31 cellular contexts compared by ENCODE assay signal in genomic region chr1:56816264-56816663, GRCh38. TPM values are rescaled to one million over a fixed set of nuclear protein-coding genes. Genes with fewer than 3 reads are reported as not detected.
DNase-seq lines count a peak whose midpoint lies in the region; ATAC-seq and TF ChIP-seq lines count a peak whose summit lies in the region.
"Had no signal": no experiment of that assay in that cellular context is flagged by ENCODE, and none has a peak within 500 bp of the region (broad histone marks: within the 10 kb centered on the region; RNA-seq: fewer than 3 reads in every experiment).

No MANE protein-coding gene starts in this region.

- H3F3A ChIP-seq in SK-N-SH (replicated peaks; ENCODE audit: insufficient read depth), result no peaks in the 10 kb centered on the region

- no peaks in the 10 kb centered on the region for H3K79me2 ChIP-seq in SK-N-SH (ENCODE audit: insufficient read depth)

- intact Hi-C loops in left ventricle myocardium inferior (cut with micrococcal nuclease), result no loop called here
- intact Hi-C loops in Right ventricle myocardium superior (cut with DNase I), result loop anchor here (5.0 kb wide), 1 partner anchor 54 kb away; no protein-coding TSS in a partner anchor

- H3K27me3 ChIP-seq in left ventricle myocardium inferior (ENCODE audit: low read depth) (no peaks in the 10 kb centered on the region), SK-N-SH (ENCODE audit: insufficient read depth) (no peaks in the 10 kb centered on the region; the same call in 1 of the 2 replicates)
- H3K27me3 ChIP-seq: ascending aorta, cardiac muscle cell, colonic mucosa, MG63, ovary had no signal

- CTCF ChIA-PET in SK-N-SH (lab: Yijun Ruan, JAX), result no interaction called here

- peaks cover 13% of the 10 kb centered on the region for H3K9me3 ChIP-seq in left ventricle myocardium inferior (replicated peaks)
- H3K9me3 ChIP-seq in SK-N-SH, result no peaks in the 10 kb centered on the region
- H3K9me3 ChIP-seq: A549, ascending aorta, colonic mucosa, MG63, ovary had no signal

- no peak for ATAC-seq in Right ventricle myocardium superior (ENCODE audit: poor library complexity)
- ATAC-seq in HG03520 (IDR thresholded peaks at IDR 0.05; ENCODE audit: unreplicated experiment), result peak; percentile 56
- ATAC-seq: A549; activated CD8-positive, alpha-beta T cell treated with anti-CD3 and anti-CD28 coated beads for 36 hours; PC-3 had no signal

- no peaks in the 10 kb centered on the region for H3K9me2 ChIP-seq in SK-N-SH

- H3K9ac ChIP-seq in SK-N-SH, result no peak overlapping the region

- H3K4me3 ChIP-seq in left ventricle myocardium inferior (peak overlapping the region; percentile 59), SK-N-SH (ENCODE audit: low read depth in 2 of 2, low read length in 1 of 2) (no peak overlapping the region)
- H3K4me3 ChIP-seq: A549, ascending aorta, cardiac muscle cell, colonic mucosa, MG63, ovary had no signal

- POLR2A ChIA-PET in SK-N-SH (lab: Yijun Ruan, JAX), result no interaction called here

- 60% methylated on average over 1 of the region's 1 CpG for WGBS in SK-N-SH (ENCODE audit: low lambda C conversion rate)

- TF ChIP-seq EP300 in SK-N-SH (IDR thresholded peaks at IDR 0.05; ENCODE audit: borderline replicate concordance in 1 of 2, low read depth in 1 of 2, low read length in 1 of 2), result no peak

- TF ChIP-seq RAD21 in SK-N-SH (IDR thresholded peaks at IDR 0.05; ENCODE audit: low read length), result no peak

- H3K36me3 ChIP-seq in left ventricle myocardium inferior (no peaks in the 10 kb centered on the region), SK-N-SH (replicated peaks in 1 of 2; ENCODE audit: control insufficient read depth in 1 of 2, insufficient read depth in 2 of 2, low read length in 1 of 2) (no peaks in the 10 kb centered on the region)
- H3K36me3 ChIP-seq: ascending aorta, cardiac muscle cell, colonic mucosa, MG63, ovary had no signal

- no peak overlapping the region for H2AFZ ChIP-seq in SK-N-SH (ENCODE audit: low read depth)

- no peak overlapping the region for H3K4me2 ChIP-seq in SK-N-SH
- H3K4me2 ChIP-seq: A549 had no signal

- H3K4me1 ChIP-seq in left ventricle myocardium inferior (peaks cover 26% of the 10 kb centered on the region), SK-N-SH (ENCODE audit: control insufficient read depth in 1 of 2, insufficient read depth in 2 of 2, low read depth in 1 of 2, low read length in 1 of 2) (peaks cover 0 to 25% of the 10 kb centered on the region in 2 experiments; a peak in 2 of 4 replicates)
- H3K4me1 ChIP-seq: ascending aorta had no signal

- peak overlapping the region; percentile 92 for H3K27ac ChIP-seq in left ventricle myocardium inferior (replicated peaks)
- no peak overlapping the region for H3K27ac ChIP-seq in SK-N-SH (ENCODE audit: low read depth in 2 of 2, low read length in 1 of 2)
- H3K27ac ChIP-seq in caudate nucleus (ENCODE audit: low read depth, low read length), result no peak overlapping the region
- H3K27ac ChIP-seq: A549, ascending aorta, cardiac muscle cell, colonic mucosa, ovary had no signal

- H4K20me1 ChIP-seq in SK-N-SH (ENCODE audit: insufficient read depth), result no peaks in the 10 kb centered on the region

- no peak for DNase-seq in left ventricle myocardium inferior
- no peak for DNase-seq in Right ventricle myocardium superior
- peak; percentile 6 for DNase-seq in fibroblast of gingiva (ENCODE audit: low read depth)
- no peak for DNase-seq in SK-N-SH
- no peak for DNase-seq in NCI-H345 (lab: John Stamatoyannopoulos, UW)
- DNase-seq in caudate nucleus (lab: John Stamatoyannopoulos, UW), result no peak
- DNase-seq in COLO668 (lab: John Stamatoyannopoulos, UW; ENCODE audit: unreplicated experiment), result no peak
- DNase-seq: activated CD8-positive, alpha-beta memory T cell treated with anti-CD3 and anti-CD28 coated beads, Interleukin-2, amount 50 U/mL, for 48 hours; activated CD8-positive, alpha-beta T cell treated with anti-CD3 and anti-CD28 coated beads for 36 hours; colonic mucosa; effector CD8-positive, alpha-beta T cell; glutamatergic neuron; KG1; mesenchymal stem cell; MG63; NCI-H1105 treated with DMSO at 0.1 percent for 48 hours; NCI-H1930; NCI-H2171 treated with DMSO at 0.1 percent for 48 hours; NCI-H524 treated with DMSO at 0.1 percent for 48 hours; nephron progenitor cell; ovary; PC-3; SHP77; stimulated activated naive CD4-positive, alpha-beta T cell treated with Interleukin-2 at 50 U/mL for 16 hours had no signal

- TF ChIP-seq CTCF in left ventricle myocardium inferior (IDR thresholded peaks at IDR 0.05; ENCODE audit: borderline replicate concordance) (no peak), SK-N-SH (IDR thresholded peaks at IDR 0.05) (no peak)

TF ChIP-seq in SK-N-SH, 30 proteins besides CTCF, POLR2A, EP300 and RAD21:
- TF ChIP-seq RFX5 (IDR thresholded peaks at IDR 0.05; ENCODE audit: low read length) (no peak), TAF1 (IDR thresholded peaks at IDR 0.05; ENCODE audit: borderline replicate concordance, low read depth, low read length) (no peak), RCOR1 (IDR thresholded peaks at IDR 0.05; ENCODE audit: low read length) (no peak), MAX (IDR thresholded peaks at IDR 0.05; ENCODE audit: low read depth) (no peak), CHD2 (IDR thresholded peaks at IDR 0.05; ENCODE audit: low read length, partially characterized antibody) (no peak), FOSL2 (IDR thresholded peaks at IDR 0.05; ENCODE audit: borderline replicate concordance, low read depth) (no peak), ZBTB33 (IDR thresholded peaks at IDR 0.05; ENCODE audit: borderline replicate concordance, low read depth) (no peak), MXI1 (IDR thresholded peaks at IDR 0.05; ENCODE audit: low read depth, low read length) (no peak), FOXJ3 (CRISPR knock-in tag; IDR thresholded peaks at IDR 0.05) (no peak), MEF2A (IDR thresholded peaks at IDR 0.05; ENCODE audit: borderline replicate concordance, low read depth) (no peak), NRF1 (IDR thresholded peaks at IDR 0.05; ENCODE audit: low read depth, low read length) (no peak)

RNA-seq across cellular contexts. Expression of gene FYB2, which starts 2.9 kb away (rescaled TPM):
- total RNA-seq in left ventricle myocardium inferior, result 5.7 TPM
- 14.3 TPM for total RNA-seq in Right ventricle myocardium superior
- not detected in 2 replicates for polyA plus RNA-seq in SK-N-SH (2012; rRNA removed)
- 0.03 TPM in 1 of 2 replicates, not detected in the other for polyA plus RNA-seq in SK-N-SH (2012; cell fraction: cytosol; rRNA removed)
- polyA plus RNA-seq in SK-N-SH (2012; cell fraction: nucleus; rRNA removed), result not detected in 2 replicates
- total RNA-seq: activated CD8-positive, alpha-beta T cell treated with anti-CD3 and anti-CD28 coated beads for 36 hours; activated T-helper 2 cell treated with anti-CD3 and anti-CD28 coated beads, Interferon-gamma antibody, Interleukin-2, Interleukin-4, amounts not matched to agents 10 μg/mL and 5 μg/mL and 100 μg/mL, durations not matched to agents 14 hours and 24 hours and 36 hours; ascending aorta; PC-3; skeletal muscle tissue had no signal
- polyA plus RNA-seq: A549 had no signal

RNA-seq across cellular contexts. Expression of gene C8A, which starts 38.3 kb away (rescaled TPM):
- total RNA-seq in left ventricle myocardium inferior, result not detected
- total RNA-seq in Right ventricle myocardium superior, result not detected
- not detected in 2 replicates for polyA plus RNA-seq in SK-N-SH (2012; rRNA removed)
- not detected in 2 replicates for polyA plus RNA-seq in SK-N-SH (2012; cell fraction: cytosol; rRNA removed)
- not detected in 2 replicates for polyA plus RNA-seq in SK-N-SH (2012; cell fraction: nucleus; rRNA removed)
- total RNA-seq: activated CD8-positive, alpha-beta T cell treated with anti-CD3 and anti-CD28 coated beads for 36 hours; activated T-helper 2 cell treated with anti-CD3 and anti-CD28 coated beads, Interferon-gamma antibody, Interleukin-2, Interleukin-4, amounts not matched to agents 10 μg/mL and 5 μg/mL and 100 μg/mL, durations not matched to agents 14 hours and 24 hours and 36 hours; cardiac muscle cell; colonic mucosa; PC-3; skeletal muscle tissue; temporal lobe had no signal
- polyA plus RNA-seq: A549, cardiac muscle cell, ovary had no signal
